Comparison of ENCODE assay signal across 20 cellular contexts in the genomic region with DNA sequence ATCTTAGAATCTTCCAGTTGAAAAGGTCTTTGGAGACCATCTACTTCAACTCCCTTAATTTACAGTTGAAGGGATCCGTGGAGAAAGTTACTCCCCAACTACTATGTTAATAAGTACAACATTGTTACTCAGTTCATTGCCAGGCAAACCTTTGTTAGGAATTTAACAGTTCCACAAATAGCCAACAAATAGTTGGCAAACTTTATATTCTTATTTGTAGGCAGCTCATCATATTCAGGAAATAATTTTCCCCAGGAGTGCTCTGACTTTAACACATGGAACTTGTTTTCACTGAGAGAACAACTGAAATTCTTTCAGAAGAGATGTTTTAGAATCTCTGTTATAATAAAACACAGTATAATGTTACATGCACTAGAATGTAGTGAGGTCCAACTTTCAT.
A peak's percentile ranks its signal among the peaks of the same experiment; 100 is the strongest.
DNase-seq lines count a peak whose midpoint lies in the region; ATAC-seq and FAIRE-seq lines count a peak whose summit lies in the region.
"Had no signal": no experiment of that assay in that cellular context is flagged by ENCODE, and none has a peak within 500 bp of the region (broad histone marks: within the 10 kb centered on the region; RNA-seq: fewer than 3 reads in every experiment).

No MANE protein-coding gene starts in this region.

- H3K4me3 ChIP-seq in mesenchymal stem cell (ENCODE audit: insufficient read depth in 1 of 2, low read depth in 1 of 2, low read length in 2 of 2): peak overlapping the region in 1 of 2 experiments; percentile 58
- H3K4me3 ChIP-seq: GM12878, HAP-1, SK-N-MC had no signal

- no peaks in the 10 kb centered on the region for H3K9me3 ChIP-seq in mesenchymal stem cell (ENCODE audit: control insufficient read depth, low read length)
- H3K9me3 ChIP-seq: HAP-1 had no signal

- FAIRE-seq in HTR-8/SVneo (lab: Jason Lieb, UNC): no peak
- FAIRE-seq: GM12878 had no signal

- H2BK12ac ChIP-seq in mesenchymal stem cell (ENCODE audit: low read length in 2 of 2): no peak overlapping the region

- H3K27me3 ChIP-seq in mesenchymal stem cell (ENCODE audit: control insufficient read depth in 1 of 2, insufficient read depth in 1 of 2, low read length in 2 of 2): no peaks in the 10 kb centered on the region

- no CpG with 5 or more reads among the region's 1 CpG for WGBS in mesenchymal stem cell

- H4K91ac ChIP-seq in mesenchymal stem cell (ENCODE audit: low read length): no peak overlapping the region

- no peak overlapping the region for H3K27ac ChIP-seq in mesenchymal stem cell (ENCODE audit: low read length, poor library complexity, severe bottlenecking)
- H3K27ac ChIP-seq: RWPE1, SK-N-MC had no signal

- no peak overlapping the region for H3K14ac ChIP-seq in mesenchymal stem cell (ENCODE audit: low read length in 2 of 2)

- no peaks in the 10 kb centered on the region for H3K79me1 ChIP-seq in mesenchymal stem cell (replicated peaks; ENCODE audit: low read length, poor library complexity, severe bottlenecking)

- no peak overlapping the region for H4K8ac ChIP-seq in mesenchymal stem cell (ENCODE audit: low read length)

- no peak overlapping the region for H3K4me2 ChIP-seq in mesenchymal stem cell (ENCODE audit: low read length, poor library complexity, severe bottlenecking)

- ATAC-seq in HG03095 (IDR thresholded peaks at IDR 0.05; ENCODE audit: unreplicated experiment): no peak
- ATAC-seq: GM12878 had no signal

- H3K4me1 ChIP-seq in mesenchymal stem cell (ENCODE audit: control insufficient read depth, insufficient read depth, low read depth, low read length): no peaks in the 10 kb centered on the region
- H3K4me1 ChIP-seq: HAP-1 had no signal

- no peak overlapping the region for H3K23ac ChIP-seq in mesenchymal stem cell (ENCODE audit: low read length in 2 of 2)

- H3K4ac ChIP-seq in mesenchymal stem cell (ENCODE audit: low read depth in 1 of 2, low read length in 2 of 2): no peak overlapping the region

- H2BK120ac ChIP-seq in mesenchymal stem cell (ENCODE audit: low read depth, low read length): no peak overlapping the region

- H3K36me3 ChIP-seq in mesenchymal stem cell (ENCODE audit: control insufficient read depth in 1 of 2, insufficient read depth in 2 of 2, low read depth in 1 of 2, low read length in 2 of 2): no peaks in the 10 kb centered on the region
- H3K36me3 ChIP-seq: HAP-1 had no signal

- H2BK5ac ChIP-seq in mesenchymal stem cell (ENCODE audit: low read depth, low read length, poor library complexity, severe bottlenecking): no peak overlapping the region

- no peak overlapping the region for H3K18ac ChIP-seq in mesenchymal stem cell (ENCODE audit: low read depth in 1 of 2, low read length in 2 of 2)

- peak; percentile 32 for DNase-seq in GM04503 (ENCODE audit: low read depth)
- peak; percentile 76 for DNase-seq in fibroblast of gingiva (ENCODE audit: low read depth)
- DNase-seq in mesenchymal stem cell: no peak
- no peak for DNase-seq in pons (ENCODE audit: low spot score)
- DNase-seq in HTR-8/SVneo (ENCODE audit: insufficient read length, low spot score): no peak
- no peak for DNase-seq in stimulated activated CD4-positive, alpha-beta T cell treated with anti-CD3 and anti-CD28 coated beads, Interleukin-2, amount 100 ng/mL, for 24 hours
- DNase-seq: EL, KG1, NCI-H1092 treated with DMSO at 0.1 percent for 48 hours, NCI-H1436 treated with DMSO at 0.1 percent for 48 hours, NCI-H2029 treated with DMSO at 0.1 percent for 48 hours, NCI-H226, NCI-H510A treated with DMSO at 0.1 percent for 48 hours, NCI-H748 treated with DMSO at 0.1 percent for 48 hours, SHP77 treated with DMSO at 0.1 percent for 48 hours had no signal

- H2AFZ ChIP-seq in mesenchymal stem cell (ENCODE audit: low read depth, low read length): no peak overlapping the region

- peak overlapping the region; percentile 14 for H3K9ac ChIP-seq in mesenchymal stem cell (ENCODE audit: low read length)

- H2AK5ac ChIP-seq in mesenchymal stem cell (ENCODE audit: low read length, severe bottlenecking): no peak overlapping the region

- H2BK15ac ChIP-seq in mesenchymal stem cell (ENCODE audit: low read depth, poor library complexity, severe bottlenecking): no peak overlapping the region

Comparison
In these comparisons a context has a peak if more than half of its experiments do, and no peak if none do; other contexts are left out.
1. DNase-seq: peak in GM04503 (single experiment) and fibroblast of gingiva (single experiment); none in mesenchymal stem cell (single experiment), pons (single experiment), HTR-8/SVneo (single experiment) and stimulated activated CD4-positive, alpha-beta T cell treated with anti-CD3 and anti-CD28 coated beads, Interleukin-2, amount 100 ng/mL, for 24 hours (0 of 2).